In genomic region chr3:178982138-178982537, GRCh38 we compare ENCODE assay signal across 13 cellular contexts.
A peak's percentile ranks its signal among the peaks of the same experiment; 100 is the strongest.
DNase-seq lines count a peak whose midpoint lies in the region; ATAC-seq, FAIRE-seq and TF ChIP-seq lines count a peak whose summit lies in the region.
"Had no signal": no experiment of that assay in that cellular context is flagged by ENCODE, and none has a peak within 500 bp of the region (broad histone marks: within the 10 kb centered on the region; RNA-seq: fewer than 3 reads in every experiment).

No MANE protein-coding gene starts in this region.

- intact Hi-C loops in GM12878 (cut with micrococcal nuclease; ENCODE audit: unreplicated experiment) (no loop called here), kidney (cut with DNase I) (no loop called here)

- no peak overlapping the region for H3K4me3 ChIP-seq in GM12878
- H3K4me3 ChIP-seq in effector memory CD4-positive, alpha-beta T cell (ENCODE audit: insufficient read depth, low read depth, low read length, poor library complexity, severe bottlenecking) = no peak overlapping the region
- H3K4me3 ChIP-seq in kidney (ENCODE audit: low read length in 2 of 2) = no peak overlapping the region
- H3K4me3 ChIP-seq: cardiac muscle cell, MG63 had no signal

- no peak overlapping the region for H3K27ac Mint-ChIP-seq in endothelial cell (ENCODE audit: unreplicated experiment)
- H3K27ac Mint-ChIP-seq: type B pancreatic cell had no signal

- no peak overlapping the region for H3K4me2 ChIP-seq in GM12878 (ENCODE audit: control insufficient read depth, insufficient read depth)

- SMC1A ChIA-PET in GM12878 (lab: Charles Lee; ENCODE audit: uncharacterized antibody, unreplicated experiment) = no interaction called here

- peak; percentile 58 for ATAC-seq in GM18498 (IDR thresholded peaks at IDR 0.05; ENCODE audit: unreplicated experiment)
- ATAC-seq in GM21360 (IDR thresholded peaks at IDR 0.05; ENCODE audit: unreplicated experiment) = peak; percentile 81
- ATAC-seq in HG03159 (IDR thresholded peaks at IDR 0.05; ENCODE audit: unreplicated experiment) = peak; percentile 90
- ATAC-seq in GM12878 = peak; percentile 98

- no peak for DNase-seq in GM12878 (ENCODE audit: low read depth, low spot score)
- no peak for DNase-seq in NCI-H1930 (lab: John Stamatoyannopoulos, UW)
- DNase-seq in endothelial cell (ENCODE audit: low spot score) = no peak
- DNase-seq in effector memory CD4-positive, alpha-beta T cell = no peak
- no peak for DNase-seq in kidney
- DNase-seq: Calu3, MG63 had no signal

- H3K9ac ChIP-seq in GM12878 (ENCODE audit: control insufficient read depth, insufficient read depth, low read length) (no peak overlapping the region), kidney (ENCODE audit: low read length in 2 of 2) (no peak overlapping the region)

- CTCF ChIA-PET in GM12878 (lab: Yijun Ruan, JAX) = interaction anchor here (0.8 kb wide), 1 partner anchor 11 kb away, joined by 3 read pairs; no protein-coding TSS in a partner anchor

- POLR2A ChIA-PET in GM12878 (lab: Charles Lee) = no interaction called here

- peak in 1 of 2 experiments; percentile 13; a peak in 1 of 4 replicates for TF ChIP-seq EP300 in GM12878 (IDR thresholded peaks at IDR 0.05; ENCODE audit: borderline replicate concordance in 1 of 2, control insufficient read depth in 1 of 2, low read depth in 2 of 2, low read length in 2 of 2)

- BruUV-seq in GM12878 (replicated peaks; lab: Mats Ljungman, UMichigan) = no TSS peak

- no peaks in the 10 kb centered on the region for H3K4me1 Mint-ChIP-seq in endothelial cell (ENCODE audit: unreplicated experiment)
- H3K4me1 Mint-ChIP-seq: neural crest cell had no signal

- RAD21 ChIA-PET in GM12878 (lab: Charles Lee; ENCODE audit: unreplicated experiment) = no interaction called here

- H3K27ac ChIP-seq in GM12878 (ENCODE audit: control insufficient read depth, insufficient read depth) (no peak overlapping the region), kidney (ENCODE audit: low read depth in 2 of 2, low read length in 2 of 2) (no peak overlapping the region)
- no peak overlapping the region for H3K27ac ChIP-seq in effector memory CD4-positive, alpha-beta T cell (ENCODE audit: insufficient read depth, low read length, poor library complexity, severe bottlenecking)
- H3K27ac ChIP-seq: cardiac muscle cell had no signal

- FAIRE-seq in GM12878 (lab: Jason Lieb, UNC) = peak; percentile 74
- no peak for FAIRE-seq in kidney (lab: Jason Lieb, UNC)

- peaks cover 15% of the 10 kb centered on the region for H3K36me3 Mint-ChIP-seq in endothelial cell (ENCODE audit: low read depth, unreplicated experiment)
- H3K36me3 Mint-ChIP-seq: type B pancreatic cell had no signal

- H3K9me3 Mint-ChIP-seq in endothelial cell (ENCODE audit: unreplicated experiment) = peaks cover 8% of the 10 kb centered on the region

- H3K4me3 Mint-ChIP-seq in endothelial cell (ENCODE audit: unreplicated experiment) = no peak overlapping the region
- H3K4me3 Mint-ChIP-seq: neural crest cell, type B pancreatic cell had no signal

- H4K20me1 ChIP-seq in GM12878 (ENCODE audit: control insufficient read depth, insufficient read depth) = no peaks in the 10 kb centered on the region

- no peak for TF ChIP-seq CTCF in GM12878 (IDR thresholded peaks at IDR 0.05 in 2 of 3, conservative IDR thresholded peaks at IDR 0.05 in 1 of 3; ENCODE audit: control insufficient read depth in 2 of 3, extremely low read depth in 1 of 3, insufficient read depth in 1 of 3, low read depth in 3 of 3, low read length in 3 of 3)
- no peak for TF ChIP-seq CTCF in endothelial cell (IDR thresholded peaks at IDR 0.05; ENCODE audit: unreplicated experiment)
- TF ChIP-seq CTCF in kidney (IDR thresholded peaks at IDR 0.05; ENCODE audit: borderline replicate concordance, extremely low read depth, insufficient read depth) = no peak

- in situ Hi-C loops in GM12878 (cut with MboI) = no loop called here

- H3K36me3 ChIP-seq in GM12878 (ENCODE audit: control insufficient read depth in 2 of 2, insufficient read depth in 2 of 2, low read length in 1 of 2) (no peaks in the 10 kb centered on the region), kidney (ENCODE audit: control insufficient read depth in 1 of 2, insufficient read depth in 2 of 2, low read length in 2 of 2) (no peaks in the 10 kb centered on the region)
- H3K36me3 ChIP-seq in effector memory CD4-positive, alpha-beta T cell (ENCODE audit: control insufficient read depth, insufficient read depth, low read length) = no peaks in the 10 kb centered on the region
- H3K36me3 ChIP-seq: cardiac muscle cell, MG63 had no signal

- H3K79me2 ChIP-seq in GM12878 (ENCODE audit: control insufficient read depth, insufficient read depth, low read length) = no peaks in the 10 kb centered on the region

- 52% methylated on average over 4 of the region's 4 CpGs for WGBS in GM12878 (ENCODE audit: insufficient coverage, insufficient replicate concordance, low lambda C conversion rate, missing lambda C conversion rate)

- H3K27me3 ChIP-seq in GM12878 (replicated peaks in 1 of 2; ENCODE audit: control insufficient read depth in 2 of 2, insufficient read depth in 2 of 2, low read length in 1 of 2) = no peaks in the 10 kb centered on the region
- H3K27me3 ChIP-seq in effector memory CD4-positive, alpha-beta T cell (replicated peaks; ENCODE audit: control insufficient read depth, insufficient read depth, low read length, poor library complexity, severe bottlenecking) = no peaks in the 10 kb centered on the region
- H3K27me3 ChIP-seq: cardiac muscle cell, MG63 had no signal

- no peak overlapping the region; the same call in 1 of the 2 replicates for H2AFZ ChIP-seq in GM12878 (ENCODE audit: control insufficient read depth, low read depth, low read length)

- no peaks in the 10 kb centered on the region; the same call in 1 of the 3 replicates for H3K9me3 ChIP-seq in GM12878 (replicated peaks; ENCODE audit: control insufficient read depth, insufficient read depth, low read length)
- H3K9me3 ChIP-seq in effector memory CD4-positive, alpha-beta T cell (ENCODE audit: control insufficient read depth, low read length) = no peaks in the 10 kb centered on the region
- peaks cover 2% of the 10 kb centered on the region in 2 donors for H3K9me3 ChIP-seq in kidney (ENCODE audit: control insufficient read depth in 1 of 2, low read length in 2 of 2)

- H3K4me1 ChIP-seq in GM12878 (ENCODE audit: control insufficient read depth, insufficient read depth, low read length) = no peaks in the 10 kb centered on the region; the same call in 1 of the 2 replicates
- no peaks in the 10 kb centered on the region for H3K4me1 ChIP-seq in effector memory CD4-positive, alpha-beta T cell (ENCODE audit: control insufficient read depth, insufficient read depth, low read length, poor library complexity, severe bottlenecking)
- no peaks in the 10 kb centered on the region for H3K4me1 ChIP-seq in kidney (ENCODE audit: control insufficient read depth in 1 of 2, insufficient read depth in 1 of 2, low read depth in 1 of 2, low read length in 2 of 2)

- TF ChIP-seq POLR2A in GM12878 (IDR thresholded peaks at IDR 0.05; ENCODE audit: low read depth, low read length) = no peak

- H3K27me3 Mint-ChIP-seq in endothelial cell (ENCODE audit: unreplicated experiment) = peaks cover 3% of the 10 kb centered on the region
- H3K27me3 Mint-ChIP-seq: type B pancreatic cell had no signal

- TF ChIP-seq RAD21 in GM12878 (IDR thresholded peaks at IDR 0.05; ENCODE audit: insufficient read depth, low read depth, low read length) = no peak

TF ChIP-seq in GM12878, 131 proteins besides CTCF, POLR2A, EP300 and RAD21:
- peak; percentile 30; the same call in 1 of the 2 replicates for TF ChIP-seq RUNX3 (IDR thresholded peaks at IDR 0.05; ENCODE audit: low read length)
- TF ChIP-seq CREM (IDR thresholded peaks at IDR 0.05; ENCODE audit: low read depth) = peak; percentile 81
- TF ChIP-seq, protein P1, sequence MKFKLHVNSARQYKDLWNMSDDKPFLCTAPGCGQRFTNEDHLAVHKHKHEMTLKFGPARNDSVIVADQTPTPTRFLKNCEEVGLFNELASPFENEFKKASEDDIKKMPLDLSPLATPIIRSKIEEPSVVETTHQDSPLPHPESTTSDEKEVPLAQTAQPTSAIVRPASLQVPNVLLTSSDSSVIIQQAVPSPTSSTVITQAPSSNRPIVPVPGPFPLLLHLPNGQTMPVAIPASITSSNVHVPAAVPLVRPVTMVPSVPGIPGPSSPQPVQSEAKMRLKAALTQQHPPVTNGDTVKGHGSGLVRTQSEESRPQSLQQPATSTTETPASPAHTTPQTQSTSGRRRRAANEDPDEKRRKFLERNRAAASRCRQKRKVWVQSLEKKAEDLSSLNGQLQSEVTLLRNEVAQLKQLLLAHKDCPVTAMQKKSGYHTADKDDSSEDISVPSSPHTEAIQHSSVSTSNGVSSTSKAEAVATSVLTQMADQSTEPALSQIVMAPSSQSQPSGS (IDR thresholded peaks at IDR 0.05; ENCODE audit: low read length) = 0 out of 2 replicates have a peak, but pooled peaks have one; percentile 43
- no peak for TF ChIP-seq MYB (IDR thresholded peaks at IDR 0.05; ENCODE audit: borderline replicate concordance, low read depth, low read length)
- TF ChIP-seq, protein P2, sequence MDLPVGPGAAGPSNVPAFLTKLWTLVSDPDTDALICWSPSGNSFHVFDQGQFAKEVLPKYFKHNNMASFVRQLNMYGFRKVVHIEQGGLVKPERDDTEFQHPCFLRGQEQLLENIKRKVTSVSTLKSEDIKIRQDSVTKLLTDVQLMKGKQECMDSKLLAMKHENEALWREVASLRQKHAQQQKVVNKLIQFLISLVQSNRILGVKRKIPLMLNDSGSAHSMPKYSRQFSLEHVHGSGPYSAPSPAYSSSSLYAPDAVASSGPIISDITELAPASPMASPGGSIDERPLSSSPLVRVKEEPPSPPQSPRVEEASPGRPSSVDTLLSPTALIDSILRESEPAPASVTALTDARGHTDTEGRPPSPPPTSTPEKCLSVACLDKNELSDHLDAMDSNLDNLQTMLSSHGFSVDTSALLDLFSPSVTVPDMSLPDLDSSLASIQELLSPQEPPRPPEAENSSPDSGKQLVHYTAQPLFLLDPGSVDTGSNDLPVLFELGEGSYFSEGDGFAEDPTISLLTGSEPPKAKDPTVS (IDR thresholded peaks at IDR 0.05; ENCODE audit: low read depth, low read length) = no peak
- TF ChIP-seq CREB1 (IDR thresholded peaks at IDR 0.05; ENCODE audit: low read depth) = peak; percentile 93
- 0 out of 2 replicates have a peak, but pooled peaks have one; percentile 29 for TF ChIP-seq RFX5 (IDR thresholded peaks at IDR 0.05; ENCODE audit: low read depth, low read length)
- TF ChIP-seq JUNB (IDR thresholded peaks at IDR 0.05) = peak; percentile 18; the same call in 1 of the 2 replicates
